8 cellular contexts compared by ENCODE assay signal in genomic region chr12:122499991-122500684, GRCh38. TPM values are rescaled to one million over a fixed set of nuclear protein-coding genes. Genes with fewer than 3 reads are reported as not detected.
DNase-seq lines count a peak whose midpoint lies in the region; ATAC-seq, FAIRE-seq and TF ChIP-seq lines count a peak whose summit lies in the region.

No MANE protein-coding gene starts in this region.

- no peaks in the 10 kb centered on the region for H3K9me3 ChIP-seq in osteoblast (ENCODE audit: low read depth, low read length)

- H3K27ac ChIP-seq in osteoblast (ENCODE audit: low read depth, low read length), result peak overlapping the region; percentile 98

- DNase-seq in DMS 273 treated with DMSO at 0.1 percent for 48 hours (lab: John Stamatoyannopoulos, UW) (peak; percentile 45), KBM-7 (peak; percentile 74), RCC 7860 (ENCODE audit: low spot score) (peak; percentile 12), glomerular visceral epithelial cell (ENCODE audit: extremely low spot score) (peak; percentile 51), osteoblast (ENCODE audit: insufficient read length, low spot score, missing footprints) (peak; percentile 90), urothelium cell line (ENCODE audit: low spot score) (peak; percentile 38)
- DNase-seq in activated naive CD4-positive, alpha-beta T cell treated with anti-CD3 and anti-CD28 coated beads, Interleukin-2, amount 50 U/mL, for 16 hours, result peak; percentile 48

- peaks cover 32% of the 10 kb centered on the region for H3K36me3 ChIP-seq in osteoblast (ENCODE audit: insufficient read depth, low read length)

- no peak for FAIRE-seq in RCC 7860 (lab: Jason Lieb, UNC)
- no peak for FAIRE-seq in urothelium cell line (lab: Jason Lieb, UNC)

- peak overlapping the region; percentile 87 for H3K4me2 ChIP-seq in osteoblast (ENCODE audit: insufficient read depth, low read length)

- in situ Hi-C loops in KBM-7 (cut with MboI; ENCODE audit: low pct_unique_long_range_greater_than_20kb, low sequenced_read_pairs), result loop anchor here (25.0 kb wide), 1 partner anchor 262 kb away; the partner anchor contains the start of genes CCDC62 and DENR

- peaks cover 4% of the 10 kb centered on the region for H4K20me1 ChIP-seq in osteoblast (ENCODE audit: insufficient read depth, low read length)

- peaks cover 45% of the 10 kb centered on the region for H3K79me2 ChIP-seq in osteoblast (ENCODE audit: insufficient read depth, low read length)

- peak overlapping the region; percentile 99 for H3K4me3 ChIP-seq in osteoblast (ENCODE audit: insufficient read depth, low read length)

- TF ChIP-seq CTCF in osteoblast (IDR thresholded peaks at IDR 0.05; ENCODE audit: extremely low read depth, low read depth, low read length), result no peak

- H2AFZ ChIP-seq in osteoblast (ENCODE audit: low read length), result peak overlapping the region; percentile 98

- ATAC-seq in GM21619 (IDR thresholded peaks at IDR 0.05; ENCODE audit: unreplicated experiment), result peak; percentile 19

- no peaks in the 10 kb centered on the region for H3K27me3 ChIP-seq in osteoblast (ENCODE audit: insufficient read depth, low read length)

- peaks cover 12% of the 10 kb centered on the region for H3K4me1 ChIP-seq in osteoblast (ENCODE audit: insufficient read depth, low read length)

RNA-seq across cellular contexts. Expression of gene ZCCHC8, which starts 0.6 kb away (rescaled TPM):
- total RNA-seq in osteoblast, result 18.9 and 22.8 TPM in 2 replicates

RNA-seq across cellular contexts. Expression of gene RSRC2, which starts 26.6 kb away (rescaled TPM):
- total RNA-seq in osteoblast, result 41.8 and 43.1 TPM in 2 replicates

RNA-seq across cellular contexts. Expression of gene KNTC1, which starts 26.9 kb away (rescaled TPM):
- total RNA-seq in osteoblast, result 12.3 and 14.7 TPM in 2 replicates

Comparison
In these comparisons a context has a peak if more than half of its experiments do, and no peak if none do; other contexts are left out.
1. Peak in every context shown above with its lines: DNase-seq, ATAC-seq, H3K4me3 ChIP-seq and H3K27ac ChIP-seq.
2. DNase-seq: peak in every context shown above with its lines; median percentile 90 in osteoblast; 74 in KBM-7; 51 in glomerular visceral epithelial cell; 48 in activated naive CD4-positive, alpha-beta T cell treated with anti-CD3 and anti-CD28 coated beads, Interleukin-2, amount 50 U/mL, for 16 hours; 45 in DMS 273 treated with DMSO at 0.1 percent for 48 hours; 38 in urothelium cell line; 12 in RCC 7860.